In genomic region chr1:101200513-101200912, GRCh38 we compare ENCODE assay signal across 14 cellular contexts. TPM values are rescaled to one million over a fixed set of nuclear protein-coding genes. Genes with fewer than 3 reads are reported as not detected.
DNase-seq lines count a peak whose midpoint lies in the region; ATAC-seq, FAIRE-seq and TF ChIP-seq lines count a peak whose summit lies in the region.
"Had no signal": no experiment of that assay in that cellular context is flagged by ENCODE, and none has a peak within 500 bp of the region (broad histone marks: within the 10 kb centered on the region; RNA-seq: fewer than 3 reads in every experiment).

No MANE protein-coding gene starts in this region.

- peak; percentile 86 for FAIRE-seq in urothelium cell line (lab: Jason Lieb, UNC)

- BruUV-seq in MCF 10A (replicated peaks; lab: Mats Ljungman, UMichigan) = no TSS peak

- DNase-seq in MCF 10A (ENCODE audit: unreplicated experiment) (peak; percentile 63), breast epithelium (ENCODE audit: low spot score in 2 of 2) (no peak), T1000 (lab: John Stamatoyannopoulos, UW) (peak; percentile 66), fibroblast of the aortic adventitia (ENCODE audit: low read depth) (peak; percentile 89), urothelium cell line (ENCODE audit: low spot score) (peak; percentile 87)
- DNase-seq in effector memory CD4-positive, alpha-beta T cell = no peak
- DNase-seq: CD4-positive, alpha-beta memory T cell; dorsolateral prefrontal cortex; stimulated activated naive B cell treated with anti-CD40 and anti-IgM and Interleukin-4, amounts not matched to agents 10 μg/mL and 1 μg/mL and 100 μg/mL, for 72 hours had no signal

- H3K4me1 ChIP-seq in breast epithelium = no peaks in the 10 kb centered on the region
- H3K4me1 ChIP-seq in effector memory CD4-positive, alpha-beta T cell (ENCODE audit: control insufficient read depth, insufficient read depth, low read length, poor library complexity, severe bottlenecking) = no peaks in the 10 kb centered on the region

- H3K27ac ChIP-seq in breast epithelium = no peak overlapping the region
- H3K27ac ChIP-seq in effector memory CD4-positive, alpha-beta T cell (ENCODE audit: insufficient read depth, low read length, poor library complexity, severe bottlenecking) = no peak overlapping the region
- H3K27ac ChIP-seq: dorsolateral prefrontal cortex, SK-N-MC, skin epidermis had no signal

- CTCF ChIA-PET in MCF 10A (lab: Yijun Ruan, JAX) = no interaction called here

- TF ChIP-seq CTCF in MCF 10A (IDR thresholded peaks at IDR 0.05; ENCODE audit: unreplicated experiment) = no peak
- no peak for TF ChIP-seq CTCF in breast epithelium (IDR thresholded peaks at IDR 0.05)
- TF ChIP-seq CTCF in fibroblast of the aortic adventitia (IDR thresholded peaks at IDR 0.05; ENCODE audit: insufficient read depth, low read length) = no peak

- peaks cover 6% of the 10 kb centered on the region for H3K4me1 Mint-ChIP-seq in MCF 10A (ENCODE audit: insufficient read depth, unreplicated experiment)

- H3K27ac Mint-ChIP-seq in MCF 10A (ENCODE audit: low read depth, unreplicated experiment) = peak overlapping the region; percentile 3

- no peak overlapping the region for H3K4me3 ChIP-seq in breast epithelium
- no peak overlapping the region for H3K4me3 ChIP-seq in fibroblast of the aortic adventitia (ENCODE audit: low read depth, low read length)
- H3K4me3 ChIP-seq in effector memory CD4-positive, alpha-beta T cell (ENCODE audit: insufficient read depth, low read depth, low read length, poor library complexity, severe bottlenecking) = no peak overlapping the region
- H3K4me3 ChIP-seq: dorsolateral prefrontal cortex, lung, SK-N-MC, skin epidermis had no signal

- intact Hi-C loops in MCF 10A (cut with micrococcal nuclease) (no loop called here), breast epithelium (cut with DNase I; ENCODE audit: low total_unique reads) (no loop called here)

- ATAC-seq in HG03159 (IDR thresholded peaks at IDR 0.05; ENCODE audit: unreplicated experiment) (no peak), GM21526 (IDR thresholded peaks at IDR 0.05; ENCODE audit: low FRiP score, unreplicated experiment) (no peak)
- ATAC-seq: stimulated activated naive B cell treated with anti-CD40 and anti-IgM and Interleukin-4, amounts not matched to agents 10 μg/mL and 1 μg/mL and 100 μg/mL, for 72 hours had no signal

- H3K9me3 ChIP-seq in breast epithelium = no peaks in the 10 kb centered on the region
- no peaks in the 10 kb centered on the region for H3K9me3 ChIP-seq in effector memory CD4-positive, alpha-beta T cell (ENCODE audit: control insufficient read depth, low read length)

- POLR2A ChIA-PET in MCF 10A (lab: Yijun Ruan, JAX) = interaction anchor here (1.0 kb wide), 1 partner anchor 51 kb away, joined by 3 read pairs; no protein-coding TSS in a partner anchor

- H3K36me3 ChIP-seq in breast epithelium = no peaks in the 10 kb centered on the region
- no peaks in the 10 kb centered on the region for H3K36me3 ChIP-seq in effector memory CD4-positive, alpha-beta T cell (ENCODE audit: control insufficient read depth, insufficient read depth, low read length)

- H3K27me3 Mint-ChIP-seq in MCF 10A (ENCODE audit: insufficient read depth, unreplicated experiment) = no peaks in the 10 kb centered on the region
- H3K27me3 Mint-ChIP-seq: stimulated activated naive B cell treated with anti-CD40 and anti-IgM and Interleukin-4, amounts not matched to agents 10 μg/mL and 1 μg/mL and 100 μg/mL, for 72 hours had no signal

- no peaks in the 10 kb centered on the region for H3K36me3 Mint-ChIP-seq in MCF 10A (ENCODE audit: insufficient read depth, unreplicated experiment)
- H3K36me3 Mint-ChIP-seq: stimulated activated naive B cell treated with anti-CD40 and anti-IgM and Interleukin-4, amounts not matched to agents 10 μg/mL and 1 μg/mL and 100 μg/mL, for 72 hours had no signal

- no peaks in the 10 kb centered on the region for H3K27me3 ChIP-seq in breast epithelium
- no peaks in the 10 kb centered on the region for H3K27me3 ChIP-seq in effector memory CD4-positive, alpha-beta T cell (replicated peaks; ENCODE audit: control insufficient read depth, insufficient read depth, low read length, poor library complexity, severe bottlenecking)
- H3K27me3 ChIP-seq: dorsolateral prefrontal cortex had no signal

- no peak for TF ChIP-seq POLR2A in breast epithelium (IDR thresholded peaks at IDR 0.05)

- H3K9me3 Mint-ChIP-seq in MCF 10A (ENCODE audit: unreplicated experiment) = no peaks in the 10 kb centered on the region
- H3K9me3 Mint-ChIP-seq: stimulated activated naive B cell treated with anti-CD40 and anti-IgM and Interleukin-4, amounts not matched to agents 10 μg/mL and 1 μg/mL and 100 μg/mL, for 72 hours had no signal

- no peak overlapping the region for H3K4me3 Mint-ChIP-seq in MCF 10A (ENCODE audit: unreplicated experiment)
- H3K4me3 Mint-ChIP-seq: CD4-positive, alpha-beta memory T cell; stimulated activated naive B cell treated with anti-CD40 and anti-IgM and Interleukin-4, amounts not matched to agents 10 μg/mL and 1 μg/mL and 100 μg/mL, for 72 hours had no signal

RNA-seq across cellular contexts. Expression of gene S1PR1, which starts 36.3 kb away (rescaled TPM):
- total RNA-seq in MCF 10A (2022) = 0.52 and 0.86 TPM in 2 replicates
- 100 to 1,000 TPM in 1 of 3 donors, 10 to 100 TPM in 2; 28.2 to 133 (median 64.6) TPM for total RNA-seq in breast epithelium
- 2.8 and 5.5 TPM in 2 replicates for total RNA-seq in fibroblast of the aortic adventitia (ENCODE audit: low replicate concordance)

Comparison
In these comparisons a context has a peak if more than half of its experiments do, and no peak if none do; other contexts are left out.
1. DNase-seq: peak in MCF 10A (single experiment), T1000 (single experiment), fibroblast of the aortic adventitia (single experiment) and urothelium cell line (single experiment); none in breast epithelium (0 of 2) and effector memory CD4-positive, alpha-beta T cell (0 of 3).